In genomic region chr2:33131108-33131507, GRCh38 we compare ENCODE assay signal across 23 cellular contexts.
DNase-seq lines count a peak whose midpoint lies in the region; ATAC-seq and TF ChIP-seq lines count a peak whose summit lies in the region.
"Had no signal": no experiment of that assay in that cellular context is flagged by ENCODE, and none has a peak within 500 bp of the region (broad histone marks: within the 10 kb centered on the region; RNA-seq: fewer than 3 reads in every experiment).

No MANE protein-coding gene starts in this region.

- WGBS in esophagus muscularis mucosa = 95% methylated on average over 4 of the region's 4 CpGs

- H3K36me3 ChIP-seq in esophagus muscularis mucosa = no peaks in the 10 kb centered on the region
- no peaks in the 10 kb centered on the region for H3K36me3 ChIP-seq in osteoblast (ENCODE audit: insufficient read depth, low read length)
- H3K36me3 ChIP-seq: right lobe of liver had no signal

- DNase-seq in Daoy (ENCODE audit: low read depth) (peak; percentile 11), M059J (ENCODE audit: low read depth) (peak; percentile 57), esophagus muscularis mucosa (ENCODE audit: extremely low spot score) (no peak), osteoblast (ENCODE audit: insufficient read length, low spot score, missing footprints) (no peak), GF-D8 (lab: John Stamatoyannopoulos, UW) (no peak), left ventricle myocardium superior (no peak), SKM-1 (lab: John Stamatoyannopoulos, UW; ENCODE audit: unreplicated experiment) (no peak)
- no peak for DNase-seq in activated naive CD4-positive, alpha-beta T cell treated with anti-CD3 and anti-CD28 coated beads, Interleukin-2, amount 50 U/mL, for 72 hours (ENCODE audit: low spot score in 2 of 2)
- DNase-seq: activated CD4-positive, alpha-beta T cell treated with anti-CD3 and anti-CD28 coated beads for 1 hour; activated naive CD4-positive, alpha-beta T cell; activated T-cell treated with anti-CD3 and anti-CD28 coated beads, Interleukin-2, amount 50 U/mL, for 24 hours; H9; natural killer cell; NCI-H748 treated with DMSO at 0.1 percent for 48 hours; right lobe of liver; SHP77 treated with DMSO at 0.1 percent for 48 hours; T-cell had no signal

- H3K27me3 ChIP-seq in esophagus muscularis mucosa = no peaks in the 10 kb centered on the region
- no peaks in the 10 kb centered on the region for H3K27me3 ChIP-seq in osteoblast (ENCODE audit: insufficient read depth, low read length)
- H3K27me3 ChIP-seq: right lobe of liver had no signal

- no peak for TF ChIP-seq POLR2A in esophagus muscularis mucosa (IDR thresholded peaks at IDR 0.05; ENCODE audit: low read depth)

- peak overlapping the region; percentile 13 to 91 (median 88) for H3K27ac ChIP-seq in esophagus muscularis mucosa (replicated peaks in 1 of 4)
- peak overlapping the region; percentile 71 for H3K27ac ChIP-seq in osteoblast (ENCODE audit: low read depth, low read length)
- H3K27ac ChIP-seq: KMS-11, parathyroid adenoma, right lobe of liver had no signal

- no peak overlapping the region for H3K27ac Mint-ChIP-seq in activated naive CD4-positive, alpha-beta T cell treated with anti-CD3 and anti-CD28 coated beads, Interleukin-2, amount 50 U/mL, for 72 hours
- H3K27ac Mint-ChIP-seq: activated T-cell treated with anti-CD3 and anti-CD28 coated beads, Interleukin-2, amount 50 U/mL, for 24 hours; CD14-positive monocyte; memory B cell; natural killer cell; T-cell had no signal

- peaks cover 4% of the 10 kb centered on the region for H3K79me2 ChIP-seq in osteoblast (ENCODE audit: insufficient read depth, low read length)
- H3K79me2 ChIP-seq: parathyroid adenoma had no signal

- TF ChIP-seq EP300 in esophagus muscularis mucosa (IDR thresholded peaks at IDR 0.05) = no peak

- no peak overlapping the region for H3K4me3 ChIP-seq in esophagus muscularis mucosa
- H3K4me3 ChIP-seq in osteoblast (ENCODE audit: insufficient read depth, low read length) = no peak overlapping the region
- H3K4me3 ChIP-seq: right lobe of liver had no signal

- H4K20me1 ChIP-seq in osteoblast (ENCODE audit: insufficient read depth, low read length) = no peaks in the 10 kb centered on the region

- no peaks in the 10 kb centered on the region for H3K9me3 ChIP-seq in esophagus muscularis mucosa
- H3K9me3 ChIP-seq in osteoblast (ENCODE audit: low read depth, low read length) = no peaks in the 10 kb centered on the region
- H3K9me3 ChIP-seq: right lobe of liver had no signal

- no peaks in the 10 kb centered on the region for H3K9me3 Mint-ChIP-seq in activated naive CD4-positive, alpha-beta T cell treated with anti-CD3 and anti-CD28 coated beads, Interleukin-2, amount 50 U/mL, for 72 hours
- H3K9me3 Mint-ChIP-seq: activated T-cell treated with anti-CD3 and anti-CD28 coated beads, Interleukin-2, amount 50 U/mL, for 24 hours; central memory CD8-positive, alpha-beta T cell; H9; memory B cell; natural killer cell; T-cell had no signal

- peaks cover 32 to 49% (median 44%) of the 10 kb centered on the region in 4 donors for H3K4me1 ChIP-seq in esophagus muscularis mucosa
- peaks cover 69% of the 10 kb centered on the region for H3K4me1 ChIP-seq in osteoblast (ENCODE audit: insufficient read depth, low read length)
- H3K4me1 ChIP-seq: parathyroid adenoma had no signal

- H3K4me2 ChIP-seq in osteoblast (ENCODE audit: insufficient read depth, low read length) = peak overlapping the region; percentile 61
- H3K4me2 ChIP-seq: KMS-11 had no signal

- intact Hi-C loops in esophagus muscularis mucosa (cut with DNase I) (loop anchor here (5.0 kb wide), 2 partner anchors 94 to 146 kb away; no protein-coding TSS in a partner anchor), left ventricle myocardium superior (cut with micrococcal nuclease) (no loop called here)

- ATAC-seq in left ventricle myocardium superior = no peak
- no peak for ATAC-seq in activated naive CD4-positive, alpha-beta T cell treated with anti-CD3 and anti-CD28 coated beads, Interleukin-2, amount 50 U/mL, for 72 hours
- ATAC-seq: esophagus mucosa, natural killer cell, right lobe of liver, T-cell had no signal

- H3K36me3 Mint-ChIP-seq in activated naive CD4-positive, alpha-beta T cell treated with anti-CD3 and anti-CD28 coated beads, Interleukin-2, amount 50 U/mL, for 72 hours = no peaks in the 10 kb centered on the region
- H3K36me3 Mint-ChIP-seq: CD14-positive monocyte, memory B cell, natural killer cell, T-cell had no signal

- no peak for TF ChIP-seq CTCF in esophagus muscularis mucosa (IDR thresholded peaks at IDR 0.05)
- no peak for TF ChIP-seq CTCF in osteoblast (IDR thresholded peaks at IDR 0.05; ENCODE audit: extremely low read depth, low read depth, low read length)

- no peak overlapping the region for H2AFZ ChIP-seq in osteoblast (ENCODE audit: low read length)
- H2AFZ ChIP-seq: parathyroid adenoma had no signal

Comparison
In these comparisons a context has a peak if more than half of its experiments do, and no peak if none do; other contexts are left out.
1. DNase-seq: peak in Daoy (single experiment) and M059J (single experiment); none in esophagus muscularis mucosa (single experiment), osteoblast (single experiment), GF-D8 (single experiment), left ventricle myocardium superior (single experiment), SKM-1 (single experiment) and activated naive CD4-positive, alpha-beta T cell treated with anti-CD3 and anti-CD28 coated beads, Interleukin-2, amount 50 U/mL, for 72 hours (0 of 2).